Comparison of ENCODE assay signal across 9 cellular contexts in the genomic region with DNA sequence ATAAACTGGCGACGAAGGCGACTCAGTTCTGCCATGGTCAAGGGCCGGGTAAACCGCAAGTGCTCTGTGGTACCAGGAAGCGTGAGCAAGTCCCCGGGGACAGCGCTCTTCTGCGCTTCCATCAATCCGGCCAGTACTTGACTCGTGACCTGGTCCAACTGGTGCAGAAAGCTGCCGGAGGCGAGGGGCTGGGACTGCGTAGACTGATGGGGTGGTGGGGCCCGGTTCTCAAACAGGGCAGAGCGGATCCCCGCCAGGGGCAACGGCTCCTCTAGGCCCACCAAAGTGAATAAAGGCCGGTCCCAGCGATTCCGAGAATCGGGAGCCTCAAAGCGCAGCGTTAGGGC. TPM values are rescaled to one million over a fixed set of nuclear protein-coding genes. Genes with fewer than 3 reads are reported as not detected.
DNase-seq lines count a peak whose midpoint lies in the region; ATAC-seq, FAIRE-seq and TF ChIP-seq lines count a peak whose summit lies in the region.
"Had no signal": no experiment of that assay in that cellular context is flagged by ENCODE, and none has a peak within 500 bp of the region (broad histone marks: within the 10 kb centered on the region; RNA-seq: fewer than 3 reads in every experiment).

No MANE protein-coding gene starts in this region.

- CTCF ChIA-PET in HEK293 (lab: Yijun Ruan, JAX) = no interaction called here

- no peaks in the 10 kb centered on the region for H3K27me3 ChIP-seq in bronchial epithelial cell (ENCODE audit: control insufficient read depth, insufficient read depth, low read length)
- no peaks in the 10 kb centered on the region for H3K27me3 ChIP-seq in keratinocyte (ENCODE audit: control insufficient read depth, extremely low read depth, insufficient read depth, low read length)

- FAIRE-seq in bronchial epithelial cell (lab: Jason Lieb, UNC) (no peak), keratinocyte (lab: Jason Lieb, UNC) (no peak)
- FAIRE-seq: frontal cortex had no signal

- no peaks in the 10 kb centered on the region for H3K9me1 ChIP-seq in keratinocyte (ENCODE audit: control insufficient read depth, extremely low read depth, insufficient read depth, low read length)

- H3K9ac ChIP-seq in keratinocyte (ENCODE audit: control insufficient read depth, extremely low read depth, insufficient read depth, low read length) = peak overlapping the region; percentile 90

- H3K27ac ChIP-seq in HEK293 (ENCODE audit: extremely low read depth, low read depth, low read length) (peak overlapping the region; percentile 58; the same call in 1 of the 2 replicates), keratinocyte (ENCODE audit: control insufficient read depth, insufficient read depth, low read length) (peak overlapping the region; percentile 78)

- H4K20me1 ChIP-seq in keratinocyte (ENCODE audit: control insufficient read depth, extremely low read depth, insufficient read depth, low read length) = peaks cover 9% of the 10 kb centered on the region

- POLR2A ChIA-PET in HEK293 (lab: Yijun Ruan, JAX) = interaction anchor here (1.3 to 3.3 kb wide), 2 partner anchors 20 to 23 kb away, joined by 4 to 30 read pairs; a partner anchor contains a TSS

- H3K4me1 ChIP-seq in HEK293 (ENCODE audit: control insufficient read depth, insufficient read depth, low read length) = no peaks in the 10 kb centered on the region
- peaks cover 21% of the 10 kb centered on the region for H3K4me1 ChIP-seq in keratinocyte (ENCODE audit: control insufficient read depth, extremely low read depth, insufficient read depth, low read length)

- H3K4me2 ChIP-seq in keratinocyte (ENCODE audit: control insufficient read depth, extremely low read depth, insufficient read depth, low read depth, low read length) = peak overlapping the region; percentile 84

- no peak for ATAC-seq in HG03097 (IDR thresholded peaks at IDR 0.05; ENCODE audit: low FRiP score, unreplicated experiment)

- H3K4me3 ChIP-seq in HEK293 (ENCODE audit: low read depth, low read length) (peak overlapping the region; percentile 88), bronchial epithelial cell (ENCODE audit: low read depth, low read length) (peak overlapping the region; percentile 77), keratinocyte (ENCODE audit: control insufficient read depth in 2 of 3, extremely low read depth in 1 of 3, insufficient read depth in 2 of 3, low read depth in 1 of 3, low read length in 3 of 3) (peak overlapping the region; percentile 80 to 94 (median 88))

- H3K9me3 ChIP-seq in HEK293 (ENCODE audit: control insufficient read depth, insufficient read depth, low read depth, low read length) (no peaks in the 10 kb centered on the region), keratinocyte (ENCODE audit: control insufficient read depth, low read depth, low read length) (no peaks in the 10 kb centered on the region)

- H3K36me3 ChIP-seq in HEK293 (ENCODE audit: control insufficient read depth in 2 of 2, insufficient read depth in 1 of 2, low read length in 2 of 2) = peaks cover 0 to 19% of the 10 kb centered on the region in 2 experiments; a peak in 2 of 3 replicates
- no peaks in the 10 kb centered on the region for H3K36me3 ChIP-seq in bronchial epithelial cell (ENCODE audit: control insufficient read depth, insufficient read depth, low read length)
- peaks cover 0 to 2% of the 10 kb centered on the region in 2 experiments for H3K36me3 ChIP-seq in keratinocyte (ENCODE audit: control insufficient read depth in 2 of 2, extremely low read depth in 1 of 2, insufficient read depth in 2 of 2, low read length in 2 of 2)

- peaks cover 32% of the 10 kb centered on the region for H3K79me2 ChIP-seq in keratinocyte (ENCODE audit: control insufficient read depth, insufficient read depth, low read length)

- DNase-seq in NCI-H2029 (lab: John Stamatoyannopoulos, UW) = peak; percentile 48
- no peak for DNase-seq in NCI-H2029 treated with DMSO at 0.1 percent for 48 hours (lab: John Stamatoyannopoulos, UW)
- peak; percentile 61 for DNase-seq in OCI-M1 (lab: John Stamatoyannopoulos, UW)
- peak; percentile 7 for DNase-seq in bronchial epithelial cell (ENCODE audit: low read depth)
- DNase-seq in keratinocyte (ENCODE audit: low read depth, low spot score) = no peak
- peak; percentile 18 to 20 for DNase-seq in stimulated activated CD4-positive, alpha-beta T cell treated with anti-CD3 and anti-CD28 coated beads, Interleukin-2, amount 100 ng/mL, for 24 hours

- dilution Hi-C loops in keratinocyte (cut with MboI; ENCODE audit: extremely low pct_ligation_motif_present, low sequenced_read_pairs) = no loop called here

- H2AFZ ChIP-seq in keratinocyte (ENCODE audit: control insufficient read depth, low read length) = peak overlapping the region; percentile 91

- TF ChIP-seq CTCF in HEK293 (tag by site-specific recombination; IDR thresholded peaks at IDR 0.05) = 0 out of 2 replicates have a peak, but pooled peaks have one; percentile 26
- TF ChIP-seq CTCF in bronchial epithelial cell (IDR thresholded peaks at IDR 0.05; ENCODE audit: insufficient read depth, low read length, severe bottlenecking) = no peak
- TF ChIP-seq CTCF in keratinocyte (optimal IDR thresholded peaks at IDR 0.05 in 1 of 3, IDR thresholded peaks at IDR 0.05 in 1 of 3, conservative IDR thresholded peaks at IDR 0.05 in 1 of 3; ENCODE audit: extremely low read depth in 1 of 3, insufficient read depth in 2 of 3, low read length in 3 of 3) = no peak

TF ChIP-seq in HEK293, 187 proteins besides CTCF, POLR2A, EP300 and RAD21 (continues in another document):
- TF ChIP-seq, protein P1, sequence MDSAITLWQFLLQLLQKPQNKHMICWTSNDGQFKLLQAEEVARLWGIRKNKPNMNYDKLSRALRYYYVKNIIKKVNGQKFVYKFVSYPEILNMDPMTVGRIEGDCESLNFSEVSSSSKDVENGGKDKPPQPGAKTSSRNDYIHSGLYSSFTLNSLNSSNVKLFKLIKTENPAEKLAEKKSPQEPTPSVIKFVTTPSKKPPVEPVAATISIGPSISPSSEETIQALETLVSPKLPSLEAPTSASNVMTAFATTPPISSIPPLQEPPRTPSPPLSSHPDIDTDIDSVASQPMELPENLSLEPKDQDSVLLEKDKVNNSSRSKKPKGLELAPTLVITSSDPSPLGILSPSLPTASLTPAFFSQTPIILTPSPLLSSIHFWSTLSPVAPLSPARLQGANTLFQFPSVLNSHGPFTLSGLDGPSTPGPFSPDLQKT (IDR thresholded peaks at IDR 0.05; ENCODE audit: borderline replicate concordance, low read depth, low read length) = no peak
- no peak for TF ChIP-seq ZNF555 (tag by site-specific recombination; conservative IDR thresholded peaks at IDR 0.05)
- no peak for TF ChIP-seq RBAK (tag by site-specific recombination; IDR thresholded peaks at IDR 0.05)
- no peak for TF ChIP-seq MZF1 (tag by site-specific recombination; IDR thresholded peaks at IDR 0.05; ENCODE audit: borderline replicate concordance)
- TF ChIP-seq ZNF623 (tag by site-specific recombination; IDR thresholded peaks at IDR 0.05) = no peak
- TF ChIP-seq BCL11A (tag by site-specific recombination; IDR thresholded peaks at IDR 0.05; ENCODE audit: low read depth) = peak; percentile 88
- TF ChIP-seq ZNF791 (tag by site-specific recombination; IDR thresholded peaks at IDR 0.05) = no peak
- peak; percentile 70 for TF ChIP-seq ZNF341 (tag by site-specific recombination; IDR thresholded peaks at IDR 0.05; ENCODE audit: low read depth)
- no peak for TF ChIP-seq ZNF2 (tag by site-specific recombination; IDR thresholded peaks at IDR 0.05)

RNA-seq across cellular contexts. Expression of a gene that starts 0.9 kb away (rescaled TPM):
- 5.6 and 10.0 TPM in 2 replicates for total RNA-seq in bronchial epithelial cell
- 7.4 to 11.9 TPM (median 8.1 TPM) in 3 replicates for polyA plus RNA-seq in keratinocyte
- 3.8 TPM for polyA plus RNA-seq in keratinocyte (2011; ENCODE audit: low read depth)
- 7.9 and 9.1 TPM in 2 replicates for polyA plus RNA-seq in keratinocyte (2011; cell fraction: cytosol; rRNA removed)
- polyA plus RNA-seq in keratinocyte (2011; cell fraction: nucleus; rRNA removed) = 8.5 and 10.2 TPM in 2 replicates
- 7.2 and 11.1 TPM in 2 replicates for polyA plus RNA-seq in keratinocyte (2012; ENCODE audit: low replicate concordance)
- 4.7 to 7.6 TPM (median 7.1 TPM) in 3 replicates for polyA minus RNA-seq in keratinocyte
- polyA minus RNA-seq in keratinocyte (2011; cell fraction: cytosol; rRNA and poly(A)+ RNA removed) = 4.2 TPM
- polyA minus RNA-seq in keratinocyte (2011; cell fraction: nucleus; rRNA and poly(A)+ RNA removed) = 4.1 and 5.0 TPM in 2 replicates

RNA-seq across cellular contexts. Expression of a gene that starts 22.2 kb away (rescaled TPM):
- 35.5 and 54.8 TPM in 2 replicates for total RNA-seq in bronchial epithelial cell
- 26.5 to 28.2 TPM (median 26.5 TPM) in 3 replicates for polyA plus RNA-seq in keratinocyte
- polyA plus RNA-seq in keratinocyte (2011; ENCODE audit: low read depth) = 28.6 TPM
- polyA plus RNA-seq in keratinocyte (2011; cell fraction: cytosol; rRNA removed) = 22.8 and 23.9 TPM in 2 replicates
- polyA plus RNA-seq in keratinocyte (2011; cell fraction: nucleus; rRNA removed) = 20.7 and 22.9 TPM in 2 replicates
- 39.5 and 42.1 TPM in 2 replicates for polyA plus RNA-seq in keratinocyte (2012; ENCODE audit: low replicate concordance)
- polyA minus RNA-seq in keratinocyte = 11.0 to 15.2 TPM (median 12.3 TPM) in 3 replicates
- 90.0 TPM for polyA minus RNA-seq in keratinocyte (2011; cell fraction: cytosol; rRNA and poly(A)+ RNA removed)
- polyA minus RNA-seq in keratinocyte (2011; cell fraction: nucleus; rRNA and poly(A)+ RNA removed) = 12.3 and 12.5 TPM in 2 replicates

RNA-seq across cellular contexts. Expression of a gene that starts 23.3 kb away (rescaled TPM):
- 51.9 and 58.5 TPM in 2 replicates for total RNA-seq in bronchial epithelial cell
- 31.8 to 55.4 TPM (median 35.8 TPM) in 3 replicates for polyA plus RNA-seq in keratinocyte
- polyA plus RNA-seq in keratinocyte (2011; ENCODE audit: low read depth) = 64.1 TPM
- polyA plus RNA-seq in keratinocyte (2011; cell fraction: cytosol; rRNA removed) = 32.9 and 65.9 TPM in 2 replicates
- 24.1 and 33.0 TPM in 2 replicates for polyA plus RNA-seq in keratinocyte (2011; cell fraction: nucleus; rRNA removed)
- 33.9 and 49.9 TPM in 2 replicates for polyA plus RNA-seq in keratinocyte (2012; ENCODE audit: low replicate concordance)
- 6.0 to 30.2 TPM (median 18.9 TPM) in 3 replicates for polyA minus RNA-seq in keratinocyte
- 22.8 TPM for polyA minus RNA-seq in keratinocyte (2011; cell fraction: cytosol; rRNA and poly(A)+ RNA removed)
- 8.8 and 16.3 TPM in 2 replicates for polyA minus RNA-seq in keratinocyte (2011; cell fraction: nucleus; rRNA and poly(A)+ RNA removed)

RNA-seq across cellular contexts. Expression of a gene that starts 42.3 kb away (rescaled TPM):
- total RNA-seq in bronchial epithelial cell = 2.2 and 3.4 TPM in 2 replicates
- polyA plus RNA-seq in keratinocyte = 1.2 to 4.7 TPM (median 2.6 TPM) in 3 replicates
- polyA plus RNA-seq in keratinocyte (2011; ENCODE audit: low read depth) = 0.64 TPM
- polyA plus RNA-seq in keratinocyte (2011; cell fraction: cytosol; rRNA removed) = 2.2 and 3.3 TPM in 2 replicates
- 2.4 and 2.6 TPM in 2 replicates for polyA plus RNA-seq in keratinocyte (2011; cell fraction: nucleus; rRNA removed)
- 0.54 and 5.9 TPM in 2 replicates for polyA plus RNA-seq in keratinocyte (2012; ENCODE audit: low replicate concordance)
- polyA minus RNA-seq in keratinocyte = 2.9 to 8.0 TPM (median 7.9 TPM) in 3 replicates
- 3.6 TPM for polyA minus RNA-seq in keratinocyte (2011; cell fraction: cytosol; rRNA and poly(A)+ RNA removed)
- 2.5 and 5.1 TPM in 2 replicates for polyA minus RNA-seq in keratinocyte (2011; cell fraction: nucleus; rRNA and poly(A)+ RNA removed)

Comparison
In these comparisons a context has a peak if more than half of its experiments do, and no peak if none do; other contexts are left out.
1. DNase-seq: peak in NCI-H2029 (single experiment), OCI-M1 (single experiment), bronchial epithelial cell (single experiment) and stimulated activated CD4-positive, alpha-beta T cell treated with anti-CD3 and anti-CD28 coated beads, Interleukin-2, amount 100 ng/mL, for 24 hours (2 of 2); none in NCI-H2029 treated with DMSO at 0.1 percent for 48 hours (single experiment) and keratinocyte (single experiment).
2. Peak in every context shown above with its lines, with median percentiles within 50 percentile points of each other: H3K4me3 ChIP-seq.